15 cellular contexts compared by ENCODE assay signal in the genomic region with DNA sequence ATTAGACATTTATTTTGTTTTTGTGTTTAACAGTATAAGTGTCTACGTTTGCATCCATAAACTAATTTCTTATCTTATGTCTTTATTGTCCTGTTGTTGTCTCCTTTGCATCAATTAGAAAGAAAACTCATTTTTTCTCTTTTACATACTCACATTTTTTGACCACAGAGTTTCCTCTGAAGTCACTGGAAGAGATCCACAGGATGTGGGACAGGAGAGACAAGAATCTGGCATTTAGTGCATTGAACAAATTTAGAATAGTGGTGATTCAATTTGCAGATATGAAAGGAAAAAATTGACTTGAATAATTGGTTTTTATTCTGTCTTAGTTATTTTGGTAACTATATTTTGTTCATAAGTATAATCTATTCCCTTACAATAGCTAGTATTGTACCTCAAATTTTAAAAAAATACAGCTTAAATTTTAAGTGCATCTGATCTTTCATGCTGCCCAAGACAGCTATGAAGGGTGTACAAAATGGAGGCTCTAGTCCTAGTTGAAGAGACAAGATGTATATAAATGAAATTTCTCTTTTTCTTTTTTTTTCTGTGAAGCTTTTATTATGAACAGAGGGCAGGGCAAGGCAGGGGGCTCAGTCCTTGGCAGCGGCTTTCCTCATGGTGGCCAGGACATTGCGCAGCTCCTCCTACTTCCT. TPM values are rescaled to one million over a fixed set of nuclear protein-coding genes. Genes with fewer than 3 reads are reported as not detected.
DNase-seq lines count a peak whose midpoint lies in the region; ATAC-seq, FAIRE-seq and TF ChIP-seq lines count a peak whose summit lies in the region.
"Had no signal": no experiment of that assay in that cellular context is flagged by ENCODE, and none has a peak within 500 bp of the region (broad histone marks: within the 10 kb centered on the region; RNA-seq: fewer than 3 reads in every experiment).

No MANE protein-coding gene starts in this region.

- H2AFZ ChIP-seq in HepG2 (ENCODE audit: low read length), result no peak overlapping the region

- TF ChIP-seq EP300 in HepG2 (IDR thresholded peaks at IDR 0.05; ENCODE audit: low read depth in 2 of 2, low read length in 2 of 2) (no peak), HepG2 (CRISPR knock-in tag; IDR thresholded peaks at IDR 0.05; ENCODE audit: borderline replicate concordance) (no peak)

- no peak for TF ChIP-seq CTCF in HepG2 (CRISPR knock-in tag; IDR thresholded peaks at IDR 0.05)

- H3K27ac ChIP-seq in KOPT-K1 (ENCODE audit: low read depth, low read length, poor library complexity, severe bottlenecking) (peak overlapping the region; percentile 81), HepG2 (ENCODE audit: extremely low read length, insufficient read depth, low read length) (no peak overlapping the region)
- H3K27ac ChIP-seq: transverse colon had no signal

- ATAC-seq in activated T-cell treated with anti-CD3 and anti-CD28 coated beads, Interleukin-2, amount 50 U/mL, for 72 hours (replicated peaks in 1 of 2), result peak; percentile 66 to 67
- ATAC-seq in stimulated activated naive CD8-positive, alpha-beta T cell treated with anti-CD3 and anti-CD28 coated beads, Interleukin-15, Interleukin-2, amounts not matched to agents 100 U/mL and 50 U/mL, for 24 hours, result peak; percentile 73
- ATAC-seq in HG03354 (IDR thresholded peaks at IDR 0.05; ENCODE audit: poor library complexity, severe bottlenecking, unreplicated experiment) (no peak), HepG2 (no peak)

- H4K20me1 ChIP-seq in HepG2 (ENCODE audit: insufficient read depth, low read length), result no peaks in the 10 kb centered on the region

- H3K27ac Mint-ChIP-seq in activated T-cell treated with anti-CD3 and anti-CD28 coated beads, Interleukin-2, amount 50 U/mL, for 72 hours, result peak overlapping the region; percentile 91
- peak overlapping the region; percentile 95 for H3K27ac Mint-ChIP-seq in activated T-helper 2 cell treated with anti-CD3 and anti-CD28 coated beads, Interferon-gamma antibody, Interleukin-2, Interleukin-4, amounts not matched to agents 10 μg/mL and 5 μg/mL and 100 μg/mL, durations not matched to agents 14 hours and 24 hours and 36 hours

- H3K9ac ChIP-seq in HepG2 (ENCODE audit: insufficient read depth, low read depth, low read length), result no peak overlapping the region

- no peaks in the 10 kb centered on the region for H3K27me3 Mint-ChIP-seq in activated T-cell treated with anti-CD3 and anti-CD28 coated beads, Interleukin-2, amount 50 U/mL, for 72 hours (ENCODE audit: low read depth)
- H3K27me3 Mint-ChIP-seq in activated T-helper 2 cell treated with anti-CD3 and anti-CD28 coated beads, Interferon-gamma antibody, Interleukin-2, Interleukin-4, amounts not matched to agents 10 μg/mL and 5 μg/mL and 100 μg/mL, durations not matched to agents 14 hours and 24 hours and 36 hours (ENCODE audit: low read depth), result no peaks in the 10 kb centered on the region

- CTCF ChIA-PET in HepG2 (lab: Yijun Ruan, JAX; ENCODE audit: low intra/inter-chr PET ratio, low total read pairs), result no interaction called here

- peaks cover 9% of the 10 kb centered on the region for H3K9me3 ChIP-seq in KOPT-K1 (ENCODE audit: insufficient read depth, low read length, poor library complexity, severe bottlenecking)
- no peaks in the 10 kb centered on the region for H3K9me3 ChIP-seq in HepG2 (ENCODE audit: low read length)
- H3K9me3 ChIP-seq: transverse colon had no signal

- DNase-seq in activated T-cell treated with anti-CD3 and anti-CD28 coated beads, Interleukin-2, amount 50 U/mL, for 72 hours, result no peak
- DNase-seq in activated T-cell treated with anti-CD3 and anti-CD28 coated beads, Interleukin-2, amount 50 U/mL, for 48 hours, result no peak
- no peak for DNase-seq in activated T-helper 2 cell treated with anti-CD3 and anti-CD28 coated beads, Interferon-gamma antibody, Interleukin-2, Interleukin-4, amounts not matched to agents 10 μg/mL and 5 μg/mL and 100 μg/mL, durations not matched to agents 14 hours and 24 hours and 36 hours (ENCODE audit: low spot score)
- DNase-seq in stimulated activated naive CD8-positive, alpha-beta T cell treated with anti-CD3 and anti-CD28 coated beads, Interleukin-15, Interleukin-2, amounts not matched to agents 100 U/mL and 50 U/mL, for 24 hours, result no peak
- DNase-seq in kidney glomerular epithelial cell (lab: John Stamatoyannopoulos, UW) (no peak), HepG2 (ENCODE audit: low spot score) (no peak)
- DNase-seq: glutamatergic neuron; MV-4-11; occipital lobe; RPMI8226; stimulated activated CD4-positive, alpha-beta T cell treated with anti-CD3 and anti-CD28 coated beads, Interleukin-4, amount 100 ng/mL, for 1 hour; transverse colon had no signal

- in situ Hi-C loops in HepG2 (cut with HindIII; ENCODE audit: extremely low pct_ligation_motif_present, low pct_unique_long_range_greater_than_20kb), result loop anchor here (25.0 kb wide), 1 partner anchor 283 kb away; a partner anchor contains a TSS

- no peaks in the 10 kb centered on the region for H3K36me3 Mint-ChIP-seq in activated T-cell treated with anti-CD3 and anti-CD28 coated beads, Interleukin-2, amount 50 U/mL, for 72 hours (ENCODE audit: insufficient read depth in 2 of 2)
- peaks cover 13% of the 10 kb centered on the region for H3K36me3 Mint-ChIP-seq in activated T-helper 2 cell treated with anti-CD3 and anti-CD28 coated beads, Interferon-gamma antibody, Interleukin-2, Interleukin-4, amounts not matched to agents 10 μg/mL and 5 μg/mL and 100 μg/mL, durations not matched to agents 14 hours and 24 hours and 36 hours (ENCODE audit: low read depth)

- no peaks in the 10 kb centered on the region for H3K79me2 ChIP-seq in HepG2 (ENCODE audit: insufficient read depth, low read length)

- H3K4me3 ChIP-seq in HepG2 (replicated peaks in 1 of 3; ENCODE audit: insufficient read depth in 1 of 3, low read depth in 2 of 3, low read length in 3 of 3), result no peak overlapping the region
- H3K4me3 ChIP-seq: transverse colon had no signal

- no peak for TF ChIP-seq POLR2A in HepG2 (IDR thresholded peaks at IDR 0.05; ENCODE audit: insufficient read depth in 1 of 2, low read depth in 2 of 2, low read length in 2 of 2)

- H3K27me3 ChIP-seq in HepG2 (ENCODE audit: control insufficient read depth in 1 of 2, insufficient read depth in 2 of 2, low read length in 2 of 2), result no peaks in the 10 kb centered on the region; a peak in 1 of 5 replicates

- no peak overlapping the region for H3K4me2 ChIP-seq in HepG2 (ENCODE audit: low read depth, low read length)

- intact Hi-C loops in activated T-helper 2 cell treated with anti-CD3 and anti-CD28 coated beads, Interferon-gamma antibody, Interleukin-2, Interleukin-4, amounts not matched to agents 10 μg/mL and 5 μg/mL and 100 μg/mL, durations not matched to agents 14 hours and 24 hours and 36 hours (cut with micrococcal nuclease), result loop anchor here (2.0 to 10.0 kb wide), 7 partner anchors 54 to 320 kb away; a partner anchor contains a TSS
- intact Hi-C loops in HepG2 (cut with micrococcal nuclease; ENCODE audit: unreplicated experiment), result no loop called here

- POLR2A ChIA-PET in HepG2 (lab: Yijun Ruan, JAX), result no interaction called here

- H3K4me1 Mint-ChIP-seq in activated T-cell treated with anti-CD3 and anti-CD28 coated beads, Interleukin-2, amount 50 U/mL, for 72 hours (ENCODE audit: low read depth), result peaks cover 51% of the 10 kb centered on the region
- H3K4me1 Mint-ChIP-seq in activated T-helper 2 cell treated with anti-CD3 and anti-CD28 coated beads, Interferon-gamma antibody, Interleukin-2, Interleukin-4, amounts not matched to agents 10 μg/mL and 5 μg/mL and 100 μg/mL, durations not matched to agents 14 hours and 24 hours and 36 hours (ENCODE audit: low read depth), result peaks cover 64% of the 10 kb centered on the region

- WGBS in HepG2 (ENCODE audit: low lambda C conversion rate), result 60% methylated on average over 3 of the region's 3 CpGs

- no peaks in the 10 kb centered on the region for H3K9me3 Mint-ChIP-seq in activated T-cell treated with anti-CD3 and anti-CD28 coated beads, Interleukin-2, amount 50 U/mL, for 72 hours
- H3K9me3 Mint-ChIP-seq in activated T-helper 2 cell treated with anti-CD3 and anti-CD28 coated beads, Interferon-gamma antibody, Interleukin-2, Interleukin-4, amounts not matched to agents 10 μg/mL and 5 μg/mL and 100 μg/mL, durations not matched to agents 14 hours and 24 hours and 36 hours, result peaks cover 5% of the 10 kb centered on the region

- H3K4me3 Mint-ChIP-seq in activated T-cell treated with anti-CD3 and anti-CD28 coated beads, Interleukin-2, amount 50 U/mL, for 72 hours, result peak overlapping the region; percentile 28 to 56
- peak overlapping the region; percentile 26 for H3K4me3 Mint-ChIP-seq in activated T-helper 2 cell treated with anti-CD3 and anti-CD28 coated beads, Interferon-gamma antibody, Interleukin-2, Interleukin-4, amounts not matched to agents 10 μg/mL and 5 μg/mL and 100 μg/mL, durations not matched to agents 14 hours and 24 hours and 36 hours (ENCODE audit: low read depth)

- H3K36me3 ChIP-seq in KOPT-K1 (ENCODE audit: insufficient read depth, low read length) (no peaks in the 10 kb centered on the region), HepG2 (replicated peaks in 1 of 2; ENCODE audit: control insufficient read depth in 1 of 2, insufficient read depth in 2 of 2, low read length in 2 of 2) (no peaks in the 10 kb centered on the region)
- H3K36me3 ChIP-seq: transverse colon had no signal

- BruUV-seq in HepG2 (replicated peaks; lab: Mats Ljungman, UMichigan), result no TSS peak

- H3K4me1 ChIP-seq in HepG2 (ENCODE audit: insufficient read depth, low read length), result no peaks in the 10 kb centered on the region

- no peak for FAIRE-seq in HepG2 (lab: Jason Lieb, UNC)

- no peak for TF ChIP-seq RAD21 in HepG2 (CRISPR knock-in tag; IDR thresholded peaks at IDR 0.05)

RNA-seq across cellular contexts. Expression of a gene that starts 24.4 kb away (rescaled TPM):
- under 1 TPM; 0.12 TPM for total RNA-seq in activated T-cell treated with anti-CD3 and anti-CD28 coated beads, Interleukin-2, amount 50 U/mL, for 72 hours
- 0.48 and 0.53 TPM in 2 replicates for total RNA-seq in activated T-helper 2 cell treated with anti-CD3 and anti-CD28 coated beads, Interferon-gamma antibody, Interleukin-2, Interleukin-4, amounts not matched to agents 10 μg/mL and 5 μg/mL and 100 μg/mL, durations not matched to agents 14 hours and 24 hours and 36 hours
- total RNA-seq in HepG2 (2016; rRNA removed; fragmentation: Illumina TruSeq; extraction: Trizol), result not detected in 2 replicates
- not detected in 2 replicates for total RNA-seq in HepG2 (2016; cell fraction: cytosol; rRNA removed; fragmentation: Illumina TruSeq; extraction: Trizol; ENCODE audit: low read depth)
- total RNA-seq in HepG2 (2016; cell fraction: insoluble cytoplasmic fraction; rRNA removed; fragmentation: Illumina TruSeq; extraction: Trizol), result not detected in 2 replicates
- not detected in 2 replicates for total RNA-seq in HepG2 (2016; cell fraction: membrane; rRNA removed; fragmentation: Illumina TruSeq; extraction: Trizol)
- not detected in 2 replicates for total RNA-seq in HepG2 (2016; cell fraction: nucleus; rRNA removed; fragmentation: Illumina TruSeq; extraction: Trizol)
- not detected in 2 replicates for polyA plus RNA-seq in HepG2 (2011; rRNA removed)
- not detected in 2 replicates for polyA plus RNA-seq in HepG2 (2011; cell fraction: cytosol; rRNA removed)
- polyA plus RNA-seq in HepG2 (2011; cell fraction: nucleus; rRNA removed), result not detected in 2 replicates
- not detected in 2 replicates for polyA plus RNA-seq in HepG2 (2012)
- polyA plus RNA-seq in HepG2 (2016; cell fraction: cytosol; fragmentation: Illumina TruSeq; extraction: Trizol; ENCODE audit: low read depth), result not detected in 2 replicates
- polyA plus RNA-seq in HepG2 (2016; cell fraction: insoluble cytoplasmic fraction; fragmentation: Illumina TruSeq; extraction: Trizol; ENCODE audit: low read depth), result not detected in 2 replicates
- polyA plus RNA-seq in HepG2 (2016; cell fraction: membrane; fragmentation: Illumina TruSeq; extraction: Trizol; ENCODE audit: low read depth), result not detected in 2 replicates
- not detected in 2 replicates for polyA plus RNA-seq in HepG2 (2016; cell fraction: nucleus; fragmentation: Illumina TruSeq; extraction: Trizol; ENCODE audit: insufficient read depth, low read depth)
- polyA minus RNA-seq in HepG2 (2011; rRNA and poly(A)+ RNA removed; ENCODE audit: low replicate concordance), result not detected in 2 replicates
- not detected in 2 replicates for polyA minus RNA-seq in HepG2 (2011; cell fraction: cytosol; rRNA and poly(A)+ RNA removed)
- not detected in 2 replicates for polyA minus RNA-seq in HepG2 (2011; cell fraction: nucleus; rRNA and poly(A)+ RNA removed)
- total RNA-seq: T-helper 1 cell treated with Interleukin-12 subunit alpha and Interleukin-12 subunit beta and Interleukin-4 antibody, amounts not matched to agents 30 ng/mL and 1 ng/mL, for 36 hours; transverse colon had no signal

Comparison
In these comparisons a context has a peak if more than half of its experiments do, and no peak if none do; other contexts are left out.
1. ATAC-seq: peak in activated T-cell treated with anti-CD3 and anti-CD28 coated beads, Interleukin-2, amount 50 U/mL, for 72 hours (2 of 2) and stimulated activated naive CD8-positive, alpha-beta T cell treated with anti-CD3 and anti-CD28 coated beads, Interleukin-15, Interleukin-2, amounts not matched to agents 100 U/mL and 50 U/mL, for 24 hours (single experiment); none in HG03354 (single experiment) and HepG2 (single experiment).